In genomic region chr14:26984318-26985177, GRCh38 we compare ENCODE assay signal across 8 cellular contexts.
DNase-seq lines count a peak whose midpoint lies in the region; ATAC-seq, FAIRE-seq and TF ChIP-seq lines count a peak whose summit lies in the region.

No MANE protein-coding gene starts in this region.

- H3K27me3 ChIP-seq in hepatocyte = no peaks in the 10 kb centered on the region
- H3K27me3 ChIP-seq in small intestine (ENCODE audit: control insufficient read depth in 2 of 2, insufficient read depth in 2 of 2, low read length in 2 of 2) = no peaks in the 10 kb centered on the region

- no peaks in the 10 kb centered on the region for H4K20me1 ChIP-seq in hepatocyte (ENCODE audit: insufficient read depth, poor library complexity, severe bottlenecking)

- ATAC-seq in HG02973 (IDR thresholded peaks at IDR 0.05; ENCODE audit: unreplicated experiment) = no peak

- no TSS peak for BruUV-seq in Calu3 (replicated peaks; lab: Mats Ljungman, UMichigan)

- no peak overlapping the region for H3K27ac ChIP-seq in hepatocyte
- no peak overlapping the region for H3K27ac ChIP-seq in small intestine (ENCODE audit: low read depth in 1 of 2, low read length in 1 of 2)

- 32% methylated on average over 9 of the region's 9 CpGs for WGBS in hepatocyte (ENCODE audit: low lambda C conversion rate, missing lambda C conversion rate)
- 41 to 46% (median 44%) methylated on average over 9 of the region's 9 CpGs for WGBS in small intestine, 3 donors

- H3K27me3 Mint-ChIP-seq in Calu3 (ENCODE audit: unreplicated experiment) = no peaks in the 10 kb centered on the region

- peaks cover 4% of the 10 kb centered on the region for H3K9me3 Mint-ChIP-seq in Calu3 (ENCODE audit: low read depth, unreplicated experiment)

- no peaks in the 10 kb centered on the region for H3K4me1 Mint-ChIP-seq in Calu3 (ENCODE audit: low read depth, unreplicated experiment)

- H3K4me1 ChIP-seq in hepatocyte (ENCODE audit: insufficient read depth) (no peaks in the 10 kb centered on the region), small intestine (ENCODE audit: control insufficient read depth in 2 of 2, insufficient read depth in 1 of 2, low read depth in 1 of 2, low read length in 1 of 2) (no peaks in the 10 kb centered on the region)

- DNase-seq in Calu3 = peak; percentile 48
- peak; percentile 57 for DNase-seq in HCEC 1CT
- peak; percentile 22 for DNase-seq in NCI-H2196 treated with DMSO at 0.1 percent for 48 hours (lab: John Stamatoyannopoulos, UW; ENCODE audit: unreplicated experiment)
- DNase-seq in amniotic epithelial cell (ENCODE audit: low read depth) = peak; percentile 33
- peak; percentile 84 for DNase-seq in hepatocyte (ENCODE audit: low spot score)
- DNase-seq in small intestine = peak; percentile 52
- no peak for DNase-seq in T-helper 9 cell

- H3K4me2 ChIP-seq in hepatocyte = no peak overlapping the region

- peak overlapping the region; percentile 15 for H3K4me3 Mint-ChIP-seq in Calu3 (ENCODE audit: low read depth, unreplicated experiment)

- peak; percentile 54 for TF ChIP-seq CTCF in Calu3 (IDR thresholded peaks at IDR 0.05; ENCODE audit: unreplicated experiment)
- peak; percentile 81 for TF ChIP-seq CTCF in hepatocyte (IDR thresholded peaks at IDR 0.05; ENCODE audit: poor library complexity)

- intact Hi-C loops in Calu3 (cut with micrococcal nuclease; ENCODE audit: unreplicated experiment) = no loop called here

- CTCF ChIA-PET in Calu3 (lab: Charles Lee) = no interaction called here

- H3K36me3 ChIP-seq in hepatocyte (replicated peaks; ENCODE audit: insufficient read depth, low read depth) (no peaks in the 10 kb centered on the region), small intestine (ENCODE audit: control insufficient read depth in 2 of 2, insufficient read depth in 2 of 2, low read length in 2 of 2) (no peaks in the 10 kb centered on the region)

- H3K9me2 ChIP-seq in hepatocyte (replicated peaks; ENCODE audit: insufficient read depth) = no peaks in the 10 kb centered on the region

- H3K36me3 Mint-ChIP-seq in Calu3 (ENCODE audit: insufficient read depth, unreplicated experiment) = no peaks in the 10 kb centered on the region

- H3K9me3 ChIP-seq in hepatocyte (ENCODE audit: low read depth) (no peaks in the 10 kb centered on the region), small intestine (ENCODE audit: control insufficient read depth, low read depth) (no peaks in the 10 kb centered on the region)

- peak; percentile 36 for FAIRE-seq in small intestine (lab: Jason Lieb, UNC)

- no peak overlapping the region for H3K27ac Mint-ChIP-seq in Calu3 (ENCODE audit: unreplicated experiment)

- no peak overlapping the region for H3K4me3 ChIP-seq in hepatocyte
- H3K4me3 ChIP-seq in small intestine (ENCODE audit: low read depth in 1 of 2, low read length in 2 of 2) = no peak overlapping the region

- H2AFZ ChIP-seq in hepatocyte = no peak overlapping the region

- no peaks in the 10 kb centered on the region for H3K79me2 ChIP-seq in hepatocyte
